ENCODE assay signal across 18 cellular contexts in the genomic region with DNA sequence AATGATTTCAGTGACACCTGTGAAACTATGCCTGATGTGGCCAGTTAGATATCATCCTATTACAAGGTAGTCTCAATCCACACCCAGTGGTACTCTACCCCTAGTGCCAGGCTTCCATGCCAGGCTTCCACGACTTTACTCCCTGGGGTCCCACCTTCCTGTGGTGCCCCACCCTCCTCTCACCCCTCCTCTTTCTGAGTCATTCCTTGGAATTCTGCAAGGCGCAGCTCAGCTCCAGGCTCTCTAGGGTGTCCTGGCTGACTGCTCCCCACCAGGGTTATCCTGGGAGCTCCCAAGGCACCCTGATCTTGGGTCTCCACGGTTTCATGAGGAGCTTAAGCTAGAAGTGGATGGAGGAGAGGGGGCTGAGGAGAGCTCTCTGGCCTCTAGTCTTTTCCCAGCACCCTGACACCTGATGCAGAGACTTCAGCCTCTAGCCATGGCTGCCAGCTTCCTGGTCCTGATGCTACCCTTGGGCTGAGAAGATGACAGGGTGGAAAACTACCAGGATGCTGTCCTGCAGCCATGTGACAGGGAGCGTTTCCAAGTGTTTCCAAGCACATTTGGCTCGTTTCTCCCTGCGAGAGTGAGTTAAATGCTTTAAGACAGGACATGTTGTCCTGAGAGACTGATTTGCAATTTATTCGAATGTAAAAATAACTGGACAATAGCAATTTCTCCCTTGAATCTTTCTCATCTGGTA.
"Had no signal": no experiment of that assay in that cellular context is flagged by ENCODE, and none has a peak within 500 bp of the region (broad histone marks: within the 10 kb centered on the region; RNA-seq: fewer than 3 reads in every experiment).

No MANE protein-coding gene starts in this region.

- H3K4me3 ChIP-seq: gastrocnemius medialis, lower lobe of right lung, mucosa of descending colon, psoas muscle, thoracic aorta had no signal

- H3K9ac ChIP-seq: SK-N-SH had no signal

- H3K36me3 Mint-ChIP-seq: activated naive CD4-positive, alpha-beta T cell treated with anti-CD3 and anti-CD28 coated beads, Interleukin-2, amount 50 U/mL, for 72 hours; brain; natural killer cell had no signal

- DNase-seq: activated effector memory CD4-positive, alpha-beta T cell treated with Interleukin-2 at 50 U/mL for 16 hours; activated T-cell treated with anti-CD3 and anti-CD28 coated beads, Interleukin-2, amount 50 U/mL, for 24 hours; amniotic stem cell; gastrocnemius medialis; kidney glomerular epithelial cell; lower lobe of right lung; mucosa of descending colon; natural killer cell; psoas muscle; SK-N-SH; stimulated activated CD4-positive, alpha-beta T cell treated with anti-CD3 and anti-CD28 coated beads, Interleukin-2, amount 100 ng/mL, for 24 hours; stimulated activated naive CD4-positive, alpha-beta T cell treated with Interleukin-2 at 50 U/mL for 16 hours had no signal

- H3K4me3 Mint-ChIP-seq: activated T-cell treated with anti-CD3 and anti-CD28 coated beads, Interleukin-2, amount 50 U/mL, for 24 hours; brain; natural killer cell; T-helper 1 cell treated with Interleukin-12 subunit alpha and Interleukin-12 subunit beta and Interleukin-4 antibody, amounts not matched to agents 30 μg/mL and 1 μg/mL, for 36 hours had no signal

- H3K36me3 ChIP-seq: gastrocnemius medialis, lower lobe of right lung, thoracic aorta had no signal

- H3K27ac ChIP-seq: gastrocnemius medialis, lower lobe of right lung, psoas muscle, thoracic aorta had no signal

- H3K27me3 ChIP-seq: gastrocnemius medialis had no signal

- H3K4me1 ChIP-seq: gastrocnemius medialis, lower lobe of right lung, psoas muscle had no signal

- H3K4me1 Mint-ChIP-seq: brain, natural killer cell had no signal

- ATAC-seq: activated CD4-positive, CD25-positive, alpha-beta regulatory T cell treated with anti-CD3 and anti-CD28 coated beads, Interleukin-2, amount 50 U/mL, for 24 hours; activated naive CD4-positive, alpha-beta T cell treated with anti-CD3 and anti-CD28 coated beads, Interleukin-2, amount 50 U/mL, for 72 hours; gastrocnemius medialis; lower lobe of right lung; mucosa of descending colon; psoas muscle; sciatic nerve had no signal

- H3K27ac Mint-ChIP-seq: activated T-cell treated with anti-CD3 and anti-CD28 coated beads, Interleukin-2, amount 50 U/mL, for 24 hours; natural killer cell; T-helper 1 cell treated with Interleukin-12 subunit alpha and Interleukin-12 subunit beta and Interleukin-4 antibody, amounts not matched to agents 30 μg/mL and 1 μg/mL, for 36 hours had no signal

- H3K9me3 Mint-ChIP-seq: activated T-cell treated with anti-CD3 and anti-CD28 coated beads, Interleukin-2, amount 50 U/mL, for 24 hours; T-helper 1 cell treated with Interleukin-12 subunit alpha and Interleukin-12 subunit beta and Interleukin-4 antibody, amounts not matched to agents 30 μg/mL and 1 μg/mL, for 36 hours had no signal

- H3K4me2 ChIP-seq: SK-N-SH had no signal

- H3K9me3 ChIP-seq: gastrocnemius medialis, lower lobe of right lung, mucosa of descending colon, psoas muscle, SK-N-SH, thoracic aorta had no signal
